ENCODE assay signal across 1 cellular context in the genomic region with DNA sequence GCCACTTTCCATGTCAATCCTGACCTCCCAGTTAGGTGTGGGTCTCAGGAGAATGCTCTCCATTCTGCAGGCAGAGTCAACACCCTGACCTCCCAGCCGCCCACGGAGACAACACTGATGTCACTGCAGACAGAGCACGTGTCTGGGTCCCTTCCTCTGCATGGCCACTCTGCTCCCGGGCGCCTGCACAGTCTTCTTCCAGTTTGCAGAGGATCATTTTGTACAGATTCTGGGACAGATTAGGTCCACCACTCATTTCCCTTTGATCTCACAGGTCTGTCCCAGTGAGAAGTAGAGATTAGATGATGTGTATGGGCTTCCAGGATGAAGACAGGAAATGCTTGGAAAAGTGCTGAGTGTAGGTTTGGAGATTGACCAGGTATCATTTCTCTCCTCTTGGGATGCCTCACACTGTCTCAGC.
TF ChIP-seq lines count a peak whose summit lies in the region.

No MANE protein-coding gene starts in this region.

TF ChIP-seq in HepG2, 621 proteins besides CTCF, POLR2A, EP300 and RAD21 (continued from another document and continues in another):
- no peak for TF ChIP-seq HNRNPH1 (optimal IDR thresholded peaks at IDR 0.05; ENCODE audit: low read depth, low read length)
- peak; percentile 15; the same call in 1 of the 2 replicates for TF ChIP-seq BCL6 (CRISPR knock-in tag; IDR thresholded peaks at IDR 0.05)
- peak; percentile 49; the same call in 1 of the 2 replicates for TF ChIP-seq ZNF788 (CRISPR knock-in tag; IDR thresholded peaks at IDR 0.05; ENCODE audit: borderline replicate concordance)
- no peak for TF ChIP-seq IKZF1 (IDR thresholded peaks at IDR 0.05)
- TF ChIP-seq, protein P1, sequence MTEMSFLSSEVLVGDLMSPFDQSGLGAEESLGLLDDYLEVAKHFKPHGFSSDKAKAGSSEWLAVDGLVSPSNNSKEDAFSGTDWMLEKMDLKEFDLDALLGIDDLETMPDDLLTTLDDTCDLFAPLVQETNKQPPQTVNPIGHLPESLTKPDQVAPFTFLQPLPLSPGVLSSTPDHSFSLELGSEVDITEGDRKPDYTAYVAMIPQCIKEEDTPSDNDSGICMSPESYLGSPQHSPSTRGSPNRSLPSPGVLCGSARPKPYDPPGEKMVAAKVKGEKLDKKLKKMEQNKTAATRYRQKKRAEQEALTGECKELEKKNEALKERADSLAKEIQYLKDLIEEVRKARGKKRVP (CRISPR knock-in tag; IDR thresholded peaks at IDR 0.05): peak in 1 of 2 experiments; percentile 86; a peak in 2 of 4 replicates
- TF ChIP-seq, protein P2, sequence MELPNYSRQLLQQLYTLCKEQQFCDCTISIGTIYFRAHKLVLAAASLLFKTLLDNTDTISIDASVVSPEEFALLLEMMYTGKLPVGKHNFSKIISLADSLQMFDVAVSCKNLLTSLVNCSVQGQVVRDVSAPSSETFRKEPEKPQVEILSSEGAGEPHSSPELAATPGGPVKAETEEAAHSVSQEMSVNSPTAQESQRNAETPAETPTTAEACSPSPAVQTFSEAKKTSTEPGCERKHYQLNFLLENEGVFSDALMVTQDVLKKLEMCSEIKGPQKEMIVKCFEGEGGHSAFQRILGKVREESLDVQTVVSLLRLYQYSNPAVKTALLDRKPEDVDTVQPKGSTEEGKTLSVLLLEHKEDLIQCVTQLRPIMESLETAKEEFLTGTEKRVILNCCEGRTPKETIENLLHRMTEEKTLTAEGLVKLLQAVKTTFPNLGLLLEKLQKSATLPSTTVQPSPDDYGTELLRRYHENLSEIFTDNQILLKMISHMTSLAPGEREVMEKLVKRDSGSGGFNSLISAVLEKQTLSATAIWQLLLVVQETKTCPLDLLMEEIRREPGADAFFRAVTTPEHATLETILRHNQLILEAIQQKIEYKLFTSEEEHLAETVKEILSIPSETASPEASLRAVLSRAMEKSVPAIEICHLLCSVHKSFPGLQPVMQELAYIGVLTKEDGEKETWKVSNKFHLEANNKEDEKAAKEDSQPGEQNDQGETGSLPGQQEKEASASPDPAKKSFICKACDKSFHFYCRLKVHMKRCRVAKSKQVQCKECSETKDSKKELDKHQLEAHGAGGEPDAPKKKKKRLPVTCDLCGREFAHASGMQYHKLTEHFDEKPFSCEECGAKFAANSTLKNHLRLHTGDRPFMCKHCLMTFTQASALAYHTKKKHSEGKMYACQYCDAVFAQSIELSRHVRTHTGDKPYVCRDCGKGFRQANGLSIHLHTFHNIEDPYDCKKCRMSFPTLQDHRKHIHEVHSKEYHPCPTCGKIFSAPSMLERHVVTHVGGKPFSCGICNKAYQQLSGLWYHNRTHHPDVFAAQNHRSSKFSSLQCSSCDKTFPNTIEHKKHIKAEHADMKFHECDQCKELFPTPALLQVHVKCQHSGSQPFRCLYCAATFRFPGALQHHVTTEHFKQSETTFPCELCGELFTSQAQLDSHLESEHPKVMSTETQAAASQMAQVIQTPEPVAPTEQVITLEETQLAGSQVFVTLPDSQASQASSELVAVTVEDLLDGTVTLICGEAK (IDR thresholded peaks at IDR 0.05): no peak
- TF ChIP-seq, protein P2 (CRISPR knock-in tag; IDR thresholded peaks at IDR 0.05): no peak
- no peak; the same call in 1 of the 2 replicates for TF ChIP-seq KDM2A (CRISPR knock-in tag; IDR thresholded peaks at IDR 0.05; ENCODE audit: borderline replicate concordance, low read depth)
- no peak for TF ChIP-seq MIXL1 (CRISPR knock-in tag; IDR thresholded peaks at IDR 0.05)
- no peak for TF ChIP-seq ZFP36 (IDR thresholded peaks at IDR 0.05; ENCODE audit: borderline replicate concordance, low read depth, low read length, partially characterized antibody)
- TF ChIP-seq NFATC3 (CRISPR knock-in tag; IDR thresholded peaks at IDR 0.05): no peak
- TF ChIP-seq TBX2 (CRISPR knock-in tag; IDR thresholded peaks at IDR 0.05; ENCODE audit: borderline replicate concordance): peak; percentile 26; the same call in 1 of the 2 replicates
- no peak for TF ChIP-seq PHF20 (CRISPR knock-in tag; IDR thresholded peaks at IDR 0.05)
- no peak for TF ChIP-seq TRIM22 (IDR thresholded peaks at IDR 0.05)
- TF ChIP-seq ATF3 (CRISPR knock-in tag; IDR thresholded peaks at IDR 0.05): no peak
- TF ChIP-seq ZMAT3 (CRISPR knock-in tag; conservative IDR thresholded peaks at IDR 0.05): peak; percentile 78; the same call in 1 of the 2 replicates
- TF ChIP-seq SMYD3 (CRISPR knock-in tag; IDR thresholded peaks at IDR 0.05): no peak
- no peak for TF ChIP-seq ZBTB44 (CRISPR knock-in tag; IDR thresholded peaks at IDR 0.05)
- TF ChIP-seq ZNF282 (IDR thresholded peaks at IDR 0.05; ENCODE audit: partially characterized antibody): no peak
- TF ChIP-seq, protein P3, sequence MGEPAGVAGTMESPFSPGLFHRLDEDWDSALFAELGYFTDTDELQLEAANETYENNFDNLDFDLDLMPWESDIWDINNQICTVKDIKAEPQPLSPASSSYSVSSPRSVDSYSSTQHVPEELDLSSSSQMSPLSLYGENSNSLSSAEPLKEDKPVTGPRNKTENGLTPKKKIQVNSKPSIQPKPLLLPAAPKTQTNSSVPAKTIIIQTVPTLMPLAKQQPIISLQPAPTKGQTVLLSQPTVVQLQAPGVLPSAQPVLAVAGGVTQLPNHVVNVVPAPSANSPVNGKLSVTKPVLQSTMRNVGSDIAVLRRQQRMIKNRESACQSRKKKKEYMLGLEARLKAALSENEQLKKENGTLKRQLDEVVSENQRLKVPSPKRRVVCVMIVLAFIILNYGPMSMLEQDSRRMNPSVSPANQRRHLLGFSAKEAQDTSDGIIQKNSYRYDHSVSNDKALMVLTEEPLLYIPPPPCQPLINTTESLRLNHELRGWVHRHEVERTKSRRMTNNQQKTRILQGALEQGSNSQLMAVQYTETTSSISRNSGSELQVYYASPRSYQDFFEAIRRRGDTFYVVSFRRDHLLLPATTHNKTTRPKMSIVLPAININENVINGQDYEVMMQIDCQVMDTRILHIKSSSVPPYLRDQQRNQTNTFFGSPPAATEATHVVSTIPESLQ (CRISPR knock-in tag; conservative IDR thresholded peaks at IDR 0.05): no peak
- no peak for TF ChIP-seq ATF7 (IDR thresholded peaks at IDR 0.05)
- TF ChIP-seq ATF7 (CRISPR knock-in tag; IDR thresholded peaks at IDR 0.05): peak; percentile 84
- no peak for TF ChIP-seq PTBP1 (IDR thresholded peaks at IDR 0.05; ENCODE audit: low read depth, low read length, poor library complexity, severe bottlenecking)
- TF ChIP-seq ZBTB8A (CRISPR knock-in tag; IDR thresholded peaks at IDR 0.05; ENCODE audit: borderline replicate concordance, low read depth): no peak
- TF ChIP-seq ETV5 (CRISPR knock-in tag; IDR thresholded peaks at IDR 0.05; ENCODE audit: borderline replicate concordance): peak; percentile 51; the same call in 1 of the 2 replicates
- no peak for TF ChIP-seq CBX1 (IDR thresholded peaks at IDR 0.05; ENCODE audit: low read depth)
- TF ChIP-seq ZNF75D (CRISPR knock-in tag; IDR thresholded peaks at IDR 0.05; ENCODE audit: borderline replicate concordance): no peak
- no peak for TF ChIP-seq ZNF343 (CRISPR knock-in tag; IDR thresholded peaks at IDR 0.05)
- TF ChIP-seq KLF13 (CRISPR knock-in tag; IDR thresholded peaks at IDR 0.05): no peak
- no peak for TF ChIP-seq ZFYVE20 (CRISPR knock-in tag; IDR thresholded peaks at IDR 0.05; ENCODE audit: borderline replicate concordance, low read depth)
- TF ChIP-seq FOXM1 (CRISPR knock-in tag; IDR thresholded peaks at IDR 0.05): no peak
- TF ChIP-seq, protein P4, sequence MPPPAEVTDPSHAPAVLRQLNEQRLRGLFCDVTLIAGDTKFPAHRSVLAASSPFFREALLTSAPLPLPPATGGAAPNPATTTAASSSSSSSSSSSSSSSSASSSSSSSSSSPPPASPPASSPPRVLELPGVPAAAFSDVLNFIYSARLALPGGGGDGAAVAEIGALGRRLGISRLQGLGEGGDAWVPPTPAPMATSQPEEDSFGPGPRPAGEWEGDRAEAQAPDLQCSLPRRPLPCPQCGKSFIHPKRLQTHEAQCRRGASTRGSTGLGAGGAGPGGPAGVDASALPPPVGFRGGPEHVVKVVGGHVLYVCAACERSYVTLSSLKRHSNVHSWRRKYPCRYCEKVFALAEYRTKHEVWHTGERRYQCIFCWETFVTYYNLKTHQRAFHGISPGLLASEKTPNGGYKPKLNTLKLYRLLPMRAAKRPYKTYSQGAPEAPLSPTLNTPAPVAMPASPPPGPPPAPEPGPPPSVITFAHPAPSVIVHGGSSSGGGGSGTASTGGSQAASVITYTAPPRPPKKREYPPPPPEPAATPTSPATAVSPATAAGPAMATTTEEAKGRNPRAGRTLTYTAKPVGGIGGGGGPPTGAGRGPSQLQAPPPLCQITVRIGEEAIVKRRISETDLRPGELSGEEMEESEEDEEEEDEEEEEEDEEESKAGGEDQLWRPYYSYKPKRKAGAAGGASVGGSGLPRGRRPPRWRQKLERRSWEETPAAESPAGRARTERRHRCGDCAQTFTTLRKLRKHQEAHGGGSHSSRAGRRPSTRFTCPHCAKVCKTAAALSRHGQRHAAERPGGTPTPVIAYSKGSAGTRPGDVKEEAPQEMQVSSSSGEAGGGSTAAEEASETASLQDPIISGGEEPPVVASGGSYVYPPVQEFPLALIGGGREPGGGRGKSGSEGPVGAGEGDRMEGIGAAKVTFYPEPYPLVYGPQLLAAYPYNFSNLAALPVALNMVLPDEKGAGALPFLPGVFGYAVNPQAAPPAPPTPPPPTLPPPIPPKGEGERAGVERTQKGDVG (CRISPR knock-in tag; IDR thresholded peaks at IDR 0.05; ENCODE audit: borderline replicate concordance): no peak
- TF ChIP-seq ZNF704 (CRISPR knock-in tag; IDR thresholded peaks at IDR 0.05; ENCODE audit: borderline replicate concordance): no peak
- TF ChIP-seq KDM5A (IDR thresholded peaks at IDR 0.05; ENCODE audit: borderline replicate concordance, low read length): no peak
- no peak for TF ChIP-seq TCF12 (IDR thresholded peaks at IDR 0.05)
- TF ChIP-seq TCF12 (CRISPR knock-in tag; IDR thresholded peaks at IDR 0.05): no peak
- TF ChIP-seq ZSCAN22 (CRISPR knock-in tag; IDR thresholded peaks at IDR 0.05): 0 out of 2 replicates have a peak, but pooled peaks have one; percentile 27
- TF ChIP-seq ERF (CRISPR knock-in tag; IDR thresholded peaks at IDR 0.05): peak; percentile 85
- TF ChIP-seq GATAD2A (CRISPR knock-in tag; IDR thresholded peaks at IDR 0.05): peak; percentile 51; the same call in 1 of the 2 replicates
- peak; percentile 35; the same call in 1 of the 2 replicates for TF ChIP-seq TARDBP (CRISPR knock-in tag; IDR thresholded peaks at IDR 0.05)
